In the genomic region with DNA sequence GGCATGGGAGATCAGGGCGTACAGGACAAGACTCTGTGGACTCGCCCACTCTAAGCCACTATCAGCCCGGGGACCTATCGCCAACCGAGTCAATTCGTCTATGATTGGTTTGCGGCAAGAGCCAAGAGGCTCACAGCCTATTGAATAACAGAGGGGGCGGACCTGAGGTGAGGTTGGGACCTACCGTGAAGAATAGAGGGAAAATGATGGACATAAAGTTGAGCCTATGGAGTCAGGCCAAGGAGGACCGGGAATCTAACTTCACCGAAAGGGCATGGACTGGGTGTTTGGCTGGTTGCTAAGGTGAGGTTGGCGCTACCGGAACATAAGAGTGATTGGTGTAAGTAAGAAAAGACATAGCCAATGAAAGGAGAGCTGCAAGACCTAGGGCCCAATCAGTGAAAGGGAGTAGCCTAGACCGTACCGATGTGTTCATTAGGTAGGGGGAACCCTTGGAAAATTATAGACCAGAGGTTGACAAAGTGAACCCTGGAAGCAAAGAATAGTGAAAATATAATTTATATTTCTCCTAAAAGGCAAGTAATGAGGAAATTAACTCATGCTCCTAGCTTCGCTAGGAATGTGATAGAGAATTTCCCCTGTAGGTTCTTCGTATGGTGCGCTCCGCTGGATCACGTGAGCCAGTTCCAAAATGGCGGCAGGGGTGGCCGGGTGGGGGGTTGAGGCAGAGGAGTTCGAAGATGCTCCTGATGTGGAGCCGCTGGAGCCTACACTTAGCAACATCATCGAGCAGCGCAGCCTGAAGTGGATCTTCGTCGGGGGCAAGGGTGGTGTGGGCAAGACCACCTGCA, we compare ENCODE assay signal across 8 cellular contexts. TPM values are rescaled to one million over a fixed set of nuclear protein-coding genes. Genes with fewer than 3 reads are reported as not detected.
DNase-seq lines count a peak whose midpoint lies in the region; ATAC-seq and TF ChIP-seq lines count a peak whose summit lies in the region.

A gene (plus strand): TSS at position 644 of the 812 bp plus-strand sequence. CDS start 9 bp downstream, at position 653.

- no peaks in the 10 kb centered on the region for H3K27me3 Mint-ChIP-seq in activated naive CD8-positive, alpha-beta T cell treated with anti-CD3 and anti-CD28 coated beads, Interleukin-2, amount 10 ng/mL, durations not matched to agents 7 days and 5 days
- H3K27me3 Mint-ChIP-seq in osteocyte (ENCODE audit: unreplicated experiment): no peaks in the 10 kb centered on the region

- peak; percentile 66 for ATAC-seq in HG02588 (IDR thresholded peaks at IDR 0.05; ENCODE audit: unreplicated experiment)
- ATAC-seq in activated naive CD8-positive, alpha-beta T cell treated with anti-CD3 and anti-CD28 coated beads, Interleukin-2, amount 10 ng/mL, durations not matched to agents 7 days and 5 days (ENCODE audit: low read depth): peak; percentile 83

- H3K9me3 ChIP-seq in thymus (ENCODE audit: control insufficient read depth): no peaks in the 10 kb centered on the region

- H3K4me3 ChIP-seq in GM08714 (ENCODE audit: low read length) (peak within 1 kb of the TSS; percentile 95), thymus (ENCODE audit: low read length) (peak within 1 kb of the TSS; percentile 74)

- H3K9me3 Mint-ChIP-seq in activated naive CD8-positive, alpha-beta T cell treated with anti-CD3 and anti-CD28 coated beads, Interleukin-2, amount 10 ng/mL, durations not matched to agents 7 days and 5 days: no peaks in the 10 kb centered on the region
- no peaks in the 10 kb centered on the region for H3K9me3 Mint-ChIP-seq in osteocyte (ENCODE audit: unreplicated experiment)

- H3K27ac Mint-ChIP-seq in activated naive CD8-positive, alpha-beta T cell treated with anti-CD3 and anti-CD28 coated beads, Interleukin-2, amount 10 ng/mL, durations not matched to agents 7 days and 5 days: peak within 1 kb of the TSS; percentile 98
- H3K27ac Mint-ChIP-seq in osteocyte (ENCODE audit: unreplicated experiment): peak within 1 kb of the TSS; percentile 98

- H3K36me3 Mint-ChIP-seq in activated naive CD8-positive, alpha-beta T cell treated with anti-CD3 and anti-CD28 coated beads, Interleukin-2, amount 10 ng/mL, durations not matched to agents 7 days and 5 days: peaks cover 10% of the 10 kb centered on the region
- H3K36me3 Mint-ChIP-seq in osteocyte (ENCODE audit: unreplicated experiment): peaks cover 8% of the 10 kb centered on the region

- POLR2A ChIA-PET in activated naive CD8-positive, alpha-beta T cell treated with anti-CD3 and anti-CD28 coated beads, Interleukin-2, amount 10 ng/mL, durations not matched to agents 7 days and 5 days (lab: Charles Lee): interaction anchor here (0.5 to 8.9 kb wide), 9 partner anchors 14 to 123 kb away, joined by 3 to 162 read pairs (median 4); a partner anchor contains a TSS

- TF ChIP-seq CTCF in osteocyte (IDR thresholded peaks at IDR 0.05): no peak

- no peaks in the 10 kb centered on the region for H3K27me3 ChIP-seq in thymus (ENCODE audit: control insufficient read depth, insufficient read depth)

- DNase-seq in NCI-H1092 (lab: John Stamatoyannopoulos, UW): peak; percentile 99
- DNase-seq in SKM-1 treated with dmso at 0.1 percent for 144 hours (lab: John Stamatoyannopoulos, UW; ENCODE audit: unreplicated experiment): peak; percentile 99
- peak; percentile 80 for DNase-seq in activated naive CD8-positive, alpha-beta T cell treated with anti-CD3 and anti-CD28 coated beads, Interleukin-2, amount 10 ng/mL, durations not matched to agents 7 days and 5 days
- DNase-seq in head of caudate nucleus: peak; percentile 81 to 98 (median 92)
- DNase-seq in osteocyte (ENCODE audit: extremely low spot score, unreplicated experiment): peak; percentile 96

- H3K36me3 ChIP-seq in thymus (ENCODE audit: control insufficient read depth, insufficient read depth): peaks cover 17% of the 10 kb centered on the region

- peaks cover 18% of the 10 kb centered on the region for H3K4me1 ChIP-seq in thymus (ENCODE audit: control insufficient read depth, insufficient read depth, low read length)

- H3K4me1 Mint-ChIP-seq in activated naive CD8-positive, alpha-beta T cell treated with anti-CD3 and anti-CD28 coated beads, Interleukin-2, amount 10 ng/mL, durations not matched to agents 7 days and 5 days: peaks cover 25% of the 10 kb centered on the region
- H3K4me1 Mint-ChIP-seq in osteocyte (ENCODE audit: unreplicated experiment): peaks cover 33% of the 10 kb centered on the region

- intact Hi-C loops in head of caudate nucleus (cut with DNase I): no loop called here

- peak within 1 kb of the TSS; percentile 62 for H3K27ac ChIP-seq in thymus (ENCODE audit: low read depth)

- 1% methylated on average over 28 of the region's 28 CpGs for WGBS in thymus

- peak within 1 kb of the TSS; percentile 100 for H3K4me3 Mint-ChIP-seq in activated naive CD8-positive, alpha-beta T cell treated with anti-CD3 and anti-CD28 coated beads, Interleukin-2, amount 10 ng/mL, durations not matched to agents 7 days and 5 days
- peak within 1 kb of the TSS; percentile 100 for H3K4me3 Mint-ChIP-seq in osteocyte (ENCODE audit: unreplicated experiment)

RNA-seq across cellular contexts. Expression of the gene that starts here (rescaled TPM):
- 10 to 100 TPM; 46.4 to 47.2 TPM for total RNA-seq in activated naive CD8-positive, alpha-beta T cell treated with anti-CD3 and anti-CD28 coated beads, Interleukin-2, amount 10 ng/mL, durations not matched to agents 7 days and 5 days
- 72.1 and 77.0 TPM in 2 replicates for total RNA-seq in osteocyte
- polyA plus RNA-seq in thymus: 50.0 TPM

Comparison
In these comparisons a context has a peak if more than half of its experiments do, and no peak if none do; other contexts are left out.
1. Peak in every context shown above with its lines: DNase-seq, ATAC-seq, H3K4me3 ChIP-seq and H3K27ac ChIP-seq.